ENCODE assay signal across 1 cellular context in the genomic region with DNA sequence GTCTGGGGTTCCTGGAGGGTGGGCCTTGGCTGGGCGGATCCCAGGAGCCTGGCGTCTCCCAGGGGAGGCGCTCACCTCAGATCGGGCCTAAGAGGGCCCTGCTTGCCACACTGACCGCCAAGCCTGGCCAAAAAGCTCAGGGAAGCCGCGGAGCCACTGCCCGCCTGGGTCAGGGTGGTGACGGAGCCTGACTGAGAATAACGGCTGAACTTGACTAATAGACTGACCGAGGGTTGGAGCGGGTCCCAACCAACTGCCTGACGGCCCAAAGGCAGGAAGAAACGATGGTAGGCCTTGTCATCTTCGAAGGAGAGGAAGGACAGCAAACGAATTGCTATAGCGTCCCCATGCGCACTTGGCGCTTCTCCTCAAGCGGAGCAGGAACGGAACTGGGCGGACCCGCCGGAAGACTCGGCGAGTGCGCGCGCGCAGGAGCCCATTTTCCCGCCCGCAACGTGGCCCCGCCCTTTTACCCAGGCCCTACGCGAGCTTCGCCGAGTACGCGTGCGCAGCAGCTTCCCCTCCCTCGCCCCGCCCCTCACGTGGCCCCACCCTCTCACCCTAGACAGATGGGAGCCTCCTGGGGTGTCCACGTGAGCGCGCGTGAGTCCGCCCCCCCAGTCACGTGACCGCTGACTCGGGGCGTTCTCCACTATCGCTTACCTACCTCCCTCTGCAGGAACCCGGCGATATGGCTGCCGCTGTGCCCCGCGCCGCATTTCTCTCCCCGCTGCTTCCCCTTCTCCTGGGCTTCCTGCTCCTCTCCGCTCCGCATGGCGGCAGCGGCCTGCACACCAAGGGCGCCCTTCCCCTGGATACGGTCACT.
TF ChIP-seq lines count a peak whose summit lies in the region.

A gene (plus strand): TSS at position 652 of the 826 bp plus-strand sequence. CDS start 40 bp downstream, at position 692.
A gene (minus strand): TSS at position 391 of the 826 bp plus-strand sequence. CDS start 7,895 bp downstream, outside the sequence.

TF ChIP-seq in K562, 482 proteins besides CTCF, POLR2A, EP300 and RAD21 (continued from another document and continues in another):
- TF ChIP-seq, protein P1, sequence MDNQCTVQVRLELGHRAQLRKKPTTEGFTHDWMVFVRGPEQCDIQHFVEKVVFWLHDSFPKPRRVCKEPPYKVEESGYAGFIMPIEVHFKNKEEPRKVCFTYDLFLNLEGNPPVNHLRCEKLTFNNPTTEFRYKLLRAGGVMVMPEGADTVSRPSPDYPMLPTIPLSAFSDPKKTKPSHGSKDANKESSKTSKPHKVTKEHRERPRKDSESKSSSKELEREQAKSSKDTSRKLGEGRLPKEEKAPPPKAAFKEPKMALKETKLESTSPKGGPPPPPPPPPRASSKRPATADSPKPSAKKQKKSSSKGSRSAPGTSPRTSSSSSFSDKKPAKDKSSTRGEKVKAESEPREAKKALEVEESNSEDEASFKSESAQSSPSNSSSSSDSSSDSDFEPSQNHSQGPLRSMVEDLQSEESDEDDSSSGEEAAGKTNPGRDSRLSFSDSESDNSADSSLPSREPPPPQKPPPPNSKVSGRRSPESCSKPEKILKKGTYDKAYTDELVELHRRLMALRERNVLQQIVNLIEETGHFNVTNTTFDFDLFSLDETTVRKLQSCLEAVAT (IDR thresholded peaks at IDR 0.05): peak; percentile 69 to 70; a peak in 1 of 4 replicates
- TF ChIP-seq NFATC3 (IDR thresholded peaks at IDR 0.05) (no peak), NFIC (IDR thresholded peaks at IDR 0.05) (peak; percentile 52; the same call in 1 of the 2 replicates), ZNF124 (CRISPR knock-in tag; IDR thresholded peaks at IDR 0.05) (no peak), ETS2 (tag; IDR thresholded peaks at IDR 0.05; ENCODE audit: borderline replicate concordance, poor library complexity, severe bottlenecking) (no peak), NELFE (IDR thresholded peaks at IDR 0.05; ENCODE audit: insufficient read depth, insufficient read length) (no peak), GATAD2A (IDR thresholded peaks at IDR 0.05) (no peak), PTTG1 (tag; IDR thresholded peaks at IDR 0.05; ENCODE audit: low read depth) (no peak), YBX1 (IDR thresholded peaks at IDR 0.05) (no peak), ZNF324 (CRISPR knock-in tag; IDR thresholded peaks at IDR 0.05) (no peak; the same call in 1 of the 2 replicates), RHOXF2B (CRISPR knock-in tag; conservative IDR thresholded peaks at IDR 0.05) (no peak), MAFK (IDR thresholded peaks at IDR 0.05; ENCODE audit: low read length) (peak; percentile 18; the same call in 1 of the 2 replicates), JUND (IDR thresholded peaks at IDR 0.05; ENCODE audit: borderline replicate concordance, low read depth, low read length) (peak; percentile 48; the same call in 1 of the 2 replicates), JUND (tag; IDR thresholded peaks at IDR 0.05; ENCODE audit: borderline replicate concordance, low read depth, low read length) (peak; percentile 30; the same call in 1 of the 3 replicates), ZC3H11A (IDR thresholded peaks at IDR 0.05; ENCODE audit: low read depth, low read length) (no peak), GABPA (tag; conservative IDR thresholded peaks at IDR 0.05; ENCODE audit: low read depth) (peak; percentile 85), ZNF384 (IDR thresholded peaks at IDR 0.05; ENCODE audit: low read depth, low read length) (peak; percentile 24)
- TF ChIP-seq, protein P2, sequence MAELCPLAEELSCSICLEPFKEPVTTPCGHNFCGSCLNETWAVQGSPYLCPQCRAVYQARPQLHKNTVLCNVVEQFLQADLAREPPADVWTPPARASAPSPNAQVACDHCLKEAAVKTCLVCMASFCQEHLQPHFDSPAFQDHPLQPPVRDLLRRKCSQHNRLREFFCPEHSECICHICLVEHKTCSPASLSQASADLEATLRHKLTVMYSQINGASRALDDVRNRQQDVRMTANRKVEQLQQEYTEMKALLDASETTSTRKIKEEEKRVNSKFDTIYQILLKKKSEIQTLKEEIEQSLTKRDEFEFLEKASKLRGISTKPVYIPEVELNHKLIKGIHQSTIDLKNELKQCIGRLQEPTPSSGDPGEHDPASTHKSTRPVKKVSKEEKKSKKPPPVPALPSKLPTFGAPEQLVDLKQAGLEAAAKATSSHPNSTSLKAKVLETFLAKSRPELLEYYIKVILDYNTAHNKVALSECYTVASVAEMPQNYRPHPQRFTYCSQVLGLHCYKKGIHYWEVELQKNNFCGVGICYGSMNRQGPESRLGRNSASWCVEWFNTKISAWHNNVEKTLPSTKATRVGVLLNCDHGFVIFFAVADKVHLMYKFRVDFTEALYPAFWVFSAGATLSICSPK (IDR thresholded peaks at IDR 0.05; ENCODE audit: borderline replicate concordance): no peak
- TF ChIP-seq, protein P3, sequence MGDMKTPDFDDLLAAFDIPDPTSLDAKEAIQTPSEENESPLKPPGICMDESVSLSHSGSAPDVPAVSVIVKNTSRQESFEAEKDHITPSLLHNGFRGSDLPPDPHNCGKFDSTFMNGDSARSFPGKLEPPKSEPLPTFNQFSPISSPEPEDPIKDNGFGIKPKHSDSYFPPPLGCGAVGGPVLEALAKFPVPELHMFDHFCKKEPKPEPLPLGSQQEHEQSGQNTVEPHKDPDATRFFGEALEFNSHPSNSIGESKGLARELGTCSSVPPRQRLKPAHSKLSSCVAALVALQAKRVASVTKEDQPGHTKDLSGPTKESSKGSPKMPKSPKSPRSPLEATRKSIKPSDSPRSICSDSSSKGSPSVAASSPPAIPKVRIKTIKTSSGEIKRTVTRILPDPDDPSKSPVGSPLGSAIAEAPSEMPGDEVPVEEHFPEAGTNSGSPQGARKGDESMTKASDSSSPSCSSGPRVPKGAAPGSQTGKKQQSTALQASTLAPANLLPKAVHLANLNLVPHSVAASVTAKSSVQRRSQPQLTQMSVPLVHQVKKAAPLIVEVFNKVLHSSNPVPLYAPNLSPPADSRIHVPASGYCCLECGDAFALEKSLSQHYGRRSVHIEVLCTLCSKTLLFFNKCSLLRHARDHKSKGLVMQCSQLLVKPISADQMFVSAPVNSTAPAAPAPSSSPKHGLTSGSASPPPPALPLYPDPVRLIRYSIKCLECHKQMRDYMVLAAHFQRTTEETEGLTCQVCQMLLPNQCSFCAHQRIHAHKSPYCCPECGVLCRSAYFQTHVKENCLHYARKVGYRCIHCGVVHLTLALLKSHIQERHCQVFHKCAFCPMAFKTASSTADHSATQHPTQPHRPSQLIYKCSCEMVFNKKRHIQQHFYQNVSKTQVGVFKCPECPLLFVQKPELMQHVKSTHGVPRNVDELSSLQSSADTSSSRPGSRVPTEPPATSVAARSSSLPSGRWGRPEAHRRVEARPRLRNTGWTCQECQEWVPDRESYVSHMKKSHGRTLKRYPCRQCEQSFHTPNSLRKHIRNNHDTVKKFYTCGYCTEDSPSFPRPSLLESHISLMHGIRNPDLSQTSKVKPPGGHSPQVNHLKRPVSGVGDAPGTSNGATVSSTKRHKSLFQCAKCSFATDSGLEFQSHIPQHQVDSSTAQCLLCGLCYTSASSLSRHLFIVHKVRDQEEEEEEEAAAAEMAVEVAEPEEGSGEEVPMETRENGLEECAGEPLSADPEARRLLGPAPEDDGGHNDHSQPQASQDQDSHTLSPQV (IDR thresholded peaks at IDR 0.05): peak; percentile 96
- TF ChIP-seq, protein P4, sequence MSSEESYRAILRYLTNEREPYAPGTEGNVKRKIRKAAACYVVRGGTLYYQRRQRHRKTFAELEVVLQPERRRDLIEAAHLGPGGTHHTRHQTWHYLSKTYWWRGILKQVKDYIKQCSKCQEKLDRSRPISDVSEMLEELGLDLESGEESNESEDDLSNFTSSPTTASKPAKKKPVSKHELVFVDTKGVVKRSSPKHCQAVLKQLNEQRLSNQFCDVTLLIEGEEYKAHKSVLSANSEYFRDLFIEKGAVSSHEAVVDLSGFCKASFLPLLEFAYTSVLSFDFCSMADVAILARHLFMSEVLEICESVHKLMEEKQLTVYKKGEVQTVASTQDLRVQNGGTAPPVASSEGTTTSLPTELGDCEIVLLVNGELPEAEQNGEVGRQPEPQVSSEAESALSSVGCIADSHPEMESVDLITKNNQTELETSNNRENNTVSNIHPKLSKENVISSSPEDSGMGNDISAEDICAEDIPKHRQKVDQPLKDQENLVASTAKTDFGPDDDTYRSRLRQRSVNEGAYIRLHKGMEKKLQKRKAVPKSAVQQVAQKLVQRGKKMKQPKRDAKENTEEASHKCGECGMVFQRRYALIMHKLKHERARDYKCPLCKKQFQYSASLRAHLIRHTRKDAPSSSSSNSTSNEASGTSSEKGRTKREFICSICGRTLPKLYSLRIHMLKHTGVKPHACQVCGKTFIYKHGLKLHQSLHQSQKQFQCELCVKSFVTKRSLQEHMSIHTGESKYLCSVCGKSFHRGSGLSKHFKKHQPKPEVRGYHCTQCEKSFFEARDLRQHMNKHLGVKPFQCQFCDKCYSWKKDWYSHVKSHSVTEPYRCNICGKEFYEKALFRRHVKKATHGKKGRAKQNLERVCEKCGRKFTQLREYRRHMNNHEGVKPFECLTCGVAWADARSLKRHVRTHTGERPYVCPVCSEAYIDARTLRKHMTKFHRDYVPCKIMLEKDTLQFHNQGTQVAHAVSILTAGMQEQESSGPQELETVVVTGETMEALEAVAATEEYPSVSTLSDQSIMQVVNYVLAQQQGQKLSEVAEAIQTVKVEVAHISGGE (CRISPR knock-in tag; IDR thresholded peaks at IDR 0.05): peak in 1 of 3 experiments; percentile 12; a peak in 1 of 6 replicates
- TF ChIP-seq, protein P5, sequence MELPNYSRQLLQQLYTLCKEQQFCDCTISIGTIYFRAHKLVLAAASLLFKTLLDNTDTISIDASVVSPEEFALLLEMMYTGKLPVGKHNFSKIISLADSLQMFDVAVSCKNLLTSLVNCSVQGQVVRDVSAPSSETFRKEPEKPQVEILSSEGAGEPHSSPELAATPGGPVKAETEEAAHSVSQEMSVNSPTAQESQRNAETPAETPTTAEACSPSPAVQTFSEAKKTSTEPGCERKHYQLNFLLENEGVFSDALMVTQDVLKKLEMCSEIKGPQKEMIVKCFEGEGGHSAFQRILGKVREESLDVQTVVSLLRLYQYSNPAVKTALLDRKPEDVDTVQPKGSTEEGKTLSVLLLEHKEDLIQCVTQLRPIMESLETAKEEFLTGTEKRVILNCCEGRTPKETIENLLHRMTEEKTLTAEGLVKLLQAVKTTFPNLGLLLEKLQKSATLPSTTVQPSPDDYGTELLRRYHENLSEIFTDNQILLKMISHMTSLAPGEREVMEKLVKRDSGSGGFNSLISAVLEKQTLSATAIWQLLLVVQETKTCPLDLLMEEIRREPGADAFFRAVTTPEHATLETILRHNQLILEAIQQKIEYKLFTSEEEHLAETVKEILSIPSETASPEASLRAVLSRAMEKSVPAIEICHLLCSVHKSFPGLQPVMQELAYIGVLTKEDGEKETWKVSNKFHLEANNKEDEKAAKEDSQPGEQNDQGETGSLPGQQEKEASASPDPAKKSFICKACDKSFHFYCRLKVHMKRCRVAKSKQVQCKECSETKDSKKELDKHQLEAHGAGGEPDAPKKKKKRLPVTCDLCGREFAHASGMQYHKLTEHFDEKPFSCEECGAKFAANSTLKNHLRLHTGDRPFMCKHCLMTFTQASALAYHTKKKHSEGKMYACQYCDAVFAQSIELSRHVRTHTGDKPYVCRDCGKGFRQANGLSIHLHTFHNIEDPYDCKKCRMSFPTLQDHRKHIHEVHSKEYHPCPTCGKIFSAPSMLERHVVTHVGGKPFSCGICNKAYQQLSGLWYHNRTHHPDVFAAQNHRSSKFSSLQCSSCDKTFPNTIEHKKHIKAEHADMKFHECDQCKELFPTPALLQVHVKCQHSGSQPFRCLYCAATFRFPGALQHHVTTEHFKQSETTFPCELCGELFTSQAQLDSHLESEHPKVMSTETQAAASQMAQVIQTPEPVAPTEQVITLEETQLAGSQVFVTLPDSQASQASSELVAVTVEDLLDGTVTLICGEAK (IDR thresholded peaks at IDR 0.05): peak; percentile 39
- TF ChIP-seq, protein P5 (CRISPR knock-in tag; IDR thresholded peaks at IDR 0.05): no peak
- TF ChIP-seq, protein P6, sequence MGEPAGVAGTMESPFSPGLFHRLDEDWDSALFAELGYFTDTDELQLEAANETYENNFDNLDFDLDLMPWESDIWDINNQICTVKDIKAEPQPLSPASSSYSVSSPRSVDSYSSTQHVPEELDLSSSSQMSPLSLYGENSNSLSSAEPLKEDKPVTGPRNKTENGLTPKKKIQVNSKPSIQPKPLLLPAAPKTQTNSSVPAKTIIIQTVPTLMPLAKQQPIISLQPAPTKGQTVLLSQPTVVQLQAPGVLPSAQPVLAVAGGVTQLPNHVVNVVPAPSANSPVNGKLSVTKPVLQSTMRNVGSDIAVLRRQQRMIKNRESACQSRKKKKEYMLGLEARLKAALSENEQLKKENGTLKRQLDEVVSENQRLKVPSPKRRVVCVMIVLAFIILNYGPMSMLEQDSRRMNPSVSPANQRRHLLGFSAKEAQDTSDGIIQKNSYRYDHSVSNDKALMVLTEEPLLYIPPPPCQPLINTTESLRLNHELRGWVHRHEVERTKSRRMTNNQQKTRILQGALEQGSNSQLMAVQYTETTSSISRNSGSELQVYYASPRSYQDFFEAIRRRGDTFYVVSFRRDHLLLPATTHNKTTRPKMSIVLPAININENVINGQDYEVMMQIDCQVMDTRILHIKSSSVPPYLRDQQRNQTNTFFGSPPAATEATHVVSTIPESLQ (CRISPR knock-in tag; IDR thresholded peaks at IDR 0.05): peak; percentile 27; the same call in 1 of the 2 replicates
- TF ChIP-seq, protein P7, sequence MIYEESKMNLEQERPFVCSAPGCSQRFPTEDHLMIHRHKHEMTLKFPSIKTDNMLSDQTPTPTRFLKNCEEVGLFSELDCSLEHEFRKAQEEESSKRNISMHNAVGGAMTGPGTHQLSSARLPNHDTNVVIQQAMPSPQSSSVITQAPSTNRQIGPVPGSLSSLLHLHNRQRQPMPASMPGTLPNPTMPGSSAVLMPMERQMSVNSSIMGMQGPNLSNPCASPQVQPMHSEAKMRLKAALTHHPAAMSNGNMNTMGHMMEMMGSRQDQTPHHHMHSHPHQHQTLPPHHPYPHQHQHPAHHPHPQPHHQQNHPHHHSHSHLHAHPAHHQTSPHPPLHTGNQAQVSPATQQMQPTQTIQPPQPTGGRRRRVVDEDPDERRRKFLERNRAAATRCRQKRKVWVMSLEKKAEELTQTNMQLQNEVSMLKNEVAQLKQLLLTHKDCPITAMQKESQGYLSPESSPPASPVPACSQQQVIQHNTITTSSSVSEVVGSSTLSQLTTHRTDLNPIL (CRISPR knock-in tag; IDR thresholded peaks at IDR 0.05): 0 out of 2 replicates have a peak, but pooled peaks have one; percentile 60
